ENCODE assay signal across 14 cellular contexts in the genomic region with DNA sequence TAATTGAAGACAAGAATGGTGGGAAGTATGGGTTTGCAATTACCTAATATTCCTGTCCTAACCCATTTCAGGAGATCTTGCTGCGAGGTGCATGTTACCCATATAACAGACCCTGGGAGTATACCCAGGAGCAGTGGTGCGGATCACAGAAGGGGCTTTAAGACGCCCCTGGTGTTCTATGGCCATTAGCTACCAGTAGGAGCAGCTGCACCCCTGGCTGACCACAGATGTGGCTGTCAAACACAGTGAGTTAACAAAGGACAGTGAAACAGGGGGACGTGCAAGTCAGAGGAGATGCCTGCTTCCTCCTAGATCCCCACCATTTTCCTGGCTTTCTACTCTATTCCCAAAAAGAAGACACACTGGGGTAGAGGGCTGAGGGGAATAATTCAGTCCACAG. TPM values are rescaled to one million over a fixed set of nuclear protein-coding genes. Genes with fewer than 3 reads are reported as not detected.
A peak's percentile ranks its signal among the peaks of the same experiment; 100 is the strongest.
DNase-seq lines count a peak whose midpoint lies in the region; ATAC-seq and TF ChIP-seq lines count a peak whose summit lies in the region.
"Had no signal": no experiment of that assay in that cellular context is flagged by ENCODE, and none has a peak within 500 bp of the region (broad histone marks: within the 10 kb centered on the region; RNA-seq: fewer than 3 reads in every experiment).

No MANE protein-coding gene starts in this region.

- no peaks in the 10 kb centered on the region for H3K79me1 ChIP-seq in mesenchymal stem cell (replicated peaks; ENCODE audit: low read length, poor library complexity, severe bottlenecking)

- no peaks in the 10 kb centered on the region for H3K79me2 ChIP-seq in HCT116 (ENCODE audit: insufficient read depth, low read length)

- POLR2A ChIA-PET in HCT116 (lab: Charles Lee), result interaction anchor here (0.6 kb wide), 1 partner anchor 13 kb away, joined by 3 read pairs; no protein-coding TSS in a partner anchor

- TF ChIP-seq POLR2A in HCT116 (IDR thresholded peaks at IDR 0.05; ENCODE audit: borderline replicate concordance, extremely low read depth, insufficient read depth, insufficient read length), result no peak

- H3K4ac ChIP-seq in mesenchymal stem cell (ENCODE audit: low read depth in 1 of 2, low read length in 2 of 2), result peak overlapping the region in 1 of 2 experiments; percentile 16

- WGBS in mesenchymal stem cell, result 94% methylated on average over 3 of the region's 4 CpGs

- no peaks in the 10 kb centered on the region for H3K9me2 ChIP-seq in HCT116 (ENCODE audit: insufficient read depth)

- CTCF ChIA-PET in HCT116 (lab: Charles Lee), result interaction anchor here (0.6 to 1.7 kb wide), 5 partner anchors 9 to 592 kb away, joined by 3 to 5 read pairs (median 4); no protein-coding TSS in a partner anchor

- no TSS peak for BruUV-seq in HCT116 (replicated peaks; lab: Mats Ljungman, UMichigan)

- H2AFZ ChIP-seq in HCT116 (ENCODE audit: low read depth, low read length, poor library complexity, severe bottlenecking) (peak overlapping the region; percentile 87), mesenchymal stem cell (ENCODE audit: low read depth, low read length) (no peak overlapping the region)

- H2BK5ac ChIP-seq in mesenchymal stem cell (ENCODE audit: low read depth, low read length, poor library complexity, severe bottlenecking), result no peak overlapping the region

- no peak; the same call in 1 of the 2 replicates for ATAC-seq in HCT116
- no peak for ATAC-seq in stimulated activated naive CD8-positive, alpha-beta T cell treated with anti-CD3 and anti-CD28 coated beads, Interleukin-15, Interleukin-2, amounts not matched to agents 100 U/mL and 50 U/mL, for 24 hours

- no peak overlapping the region for H2BK120ac ChIP-seq in mesenchymal stem cell (ENCODE audit: low read depth, low read length)

- H2BK15ac ChIP-seq in mesenchymal stem cell (ENCODE audit: low read depth, poor library complexity, severe bottlenecking), result no peak overlapping the region

- no peaks in the 10 kb centered on the region for H3K36me3 ChIP-seq in HCT116 (ENCODE audit: control insufficient read depth in 1 of 2, insufficient read depth in 2 of 2, low read length in 2 of 2)
- H3K36me3 ChIP-seq in mesenchymal stem cell (ENCODE audit: control insufficient read depth in 1 of 2, insufficient read depth in 2 of 2, low read depth in 1 of 2, low read length in 2 of 2), result no peaks in the 10 kb centered on the region
- H3K36me3 ChIP-seq: adrenal gland had no signal

- no peak overlapping the region for H3K14ac ChIP-seq in mesenchymal stem cell (ENCODE audit: low read length in 2 of 2)

- H3K9me3 ChIP-seq in HCT116 (ENCODE audit: control insufficient read depth in 1 of 2, insufficient read depth in 1 of 2, low read depth in 1 of 2, low read length in 2 of 2) (no peaks in the 10 kb centered on the region; a peak in 1 of 4 replicates), mesenchymal stem cell (ENCODE audit: control insufficient read depth, low read length) (peaks cover 31% of the 10 kb centered on the region)

- H3K9me3 Mint-ChIP-seq in dendritic cell treated with granulocyte-macrophage colony-stimulating factor and Interleukin-4, amounts not matched to agents 40 ng/mL and 50 ng/mL, for 4 days, result peaks cover 27% of the 10 kb centered on the region

- H3K9ac ChIP-seq in HCT116 (ENCODE audit: low read length) (no peak overlapping the region), mesenchymal stem cell (ENCODE audit: low read length) (peak overlapping the region; percentile 27)

- H3K4me1 Mint-ChIP-seq in dendritic cell treated with granulocyte-macrophage colony-stimulating factor and Interleukin-4, amounts not matched to agents 40 ng/mL and 50 ng/mL, for 4 days (ENCODE audit: low read depth), result peaks cover 11% of the 10 kb centered on the region

- H2AK5ac ChIP-seq in mesenchymal stem cell (ENCODE audit: low read length, severe bottlenecking), result no peak overlapping the region

- no peak overlapping the region for H3K18ac ChIP-seq in mesenchymal stem cell (ENCODE audit: low read depth in 1 of 2, low read length in 2 of 2)

- no peak for TF ChIP-seq CTCF in HCT116 (IDR thresholded peaks at IDR 0.05 in 2 of 3, conservative IDR thresholded peaks at IDR 0.05 in 1 of 3; ENCODE audit: borderline replicate concordance in 1 of 3, insufficient read depth in 1 of 3, low read depth in 2 of 3, low read length in 2 of 3)

- H3K27ac ChIP-seq in HCT116 (ENCODE audit: low read depth, low read length) (no peak overlapping the region), mesenchymal stem cell (ENCODE audit: low read length, poor library complexity, severe bottlenecking) (no peak overlapping the region)
- H3K27ac ChIP-seq: adrenal gland, epithelial cell of prostate, psoas muscle, SK-N-MC had no signal

- H3K36me3 Mint-ChIP-seq in dendritic cell treated with granulocyte-macrophage colony-stimulating factor and Interleukin-4, amounts not matched to agents 40 ng/mL and 50 ng/mL, for 4 days (ENCODE audit: low read depth), result peaks cover 7% of the 10 kb centered on the region

- H3K4me1 ChIP-seq in HCT116 (ENCODE audit: control insufficient read depth in 1 of 2, insufficient read depth in 2 of 2, low read length in 2 of 2) (peaks cover 0 to 20% of the 10 kb centered on the region in 2 experiments; a peak in 3 of 4 replicates), mesenchymal stem cell (ENCODE audit: control insufficient read depth, insufficient read depth, low read depth, low read length) (peaks cover 1% of the 10 kb centered on the region)
- H3K4me1 ChIP-seq: psoas muscle had no signal

- H3K4me3 Mint-ChIP-seq in dendritic cell treated with granulocyte-macrophage colony-stimulating factor and Interleukin-4, amounts not matched to agents 40 ng/mL and 50 ng/mL, for 4 days, result no peak overlapping the region
- H3K4me3 Mint-ChIP-seq: stimulated activated naive CD8-positive, alpha-beta T cell treated with anti-CD3 and anti-CD28 coated beads, Interleukin-15, Interleukin-2, amounts not matched to agents 100 ng/mL and 50 ng/mL, for 24 hours had no signal

- H3K4me2 ChIP-seq in HCT116 (ENCODE audit: low read length) (peak overlapping the region; percentile 48), mesenchymal stem cell (ENCODE audit: low read length, poor library complexity, severe bottlenecking) (no peak overlapping the region)

- H4K91ac ChIP-seq in mesenchymal stem cell (ENCODE audit: low read length), result no peak overlapping the region

- peaks cover 4% of the 10 kb centered on the region; the same call in 1 of the 2 replicates for H3K27me3 ChIP-seq in HCT116 (ENCODE audit: insufficient read depth, low read length)
- H3K27me3 ChIP-seq in mesenchymal stem cell (ENCODE audit: control insufficient read depth in 1 of 2, insufficient read depth in 1 of 2, low read length in 2 of 2), result peaks cover 0 to 21% of the 10 kb centered on the region in 2 experiments
- H3K27me3 ChIP-seq: adrenal gland had no signal

- DNase-seq in AG08395 (ENCODE audit: low spot score), result peak; percentile 2
- no peak for DNase-seq in HCT116 (ENCODE audit: low read depth, low spot score)
- no peak for DNase-seq in mesenchymal stem cell
- no peak for DNase-seq in cerebellar nuclear complex (lab: John Stamatoyannopoulos, UW)
- DNase-seq in SW 1271 (lab: John Stamatoyannopoulos, UW), result no peak
- DNase-seq in stimulated activated naive CD8-positive, alpha-beta T cell treated with anti-CD3 and anti-CD28 coated beads, Interleukin-15, Interleukin-2, amounts not matched to agents 100 U/mL and 50 U/mL, for 24 hours, result no peak
- no peak for DNase-seq in HuH-7 (ENCODE audit: low spot score)
- DNase-seq: psoas muscle had no signal

- no peak for TF ChIP-seq RAD21 in HCT116 (IDR thresholded peaks at IDR 0.05; ENCODE audit: low read depth)

- H3K23ac ChIP-seq in mesenchymal stem cell (ENCODE audit: low read length in 2 of 2), result no peak overlapping the region

- RAD21 ChIA-PET in HCT116 (lab: Charles Lee; ENCODE audit: low non-redundant PET in 1 of 2, low total read pairs in 2 of 2, uncharacterized antibody in 2 of 2, unreplicated experiment in 2 of 2), result interaction anchor here in 1 of 2 experiments (0.5 kb wide), 1 partner anchor 18 kb away, joined by 3 read pairs; no protein-coding TSS in a partner anchor

- intact Hi-C loops in HCT116 (cut with micrococcal nuclease), result loop anchor here (2.0 to 10.0 kb wide), 3 partner anchors 100 to 591 kb away; partner anchors contain the start of gene GIMAP8
- intact Hi-C loops in dendritic cell treated with granulocyte-macrophage colony-stimulating factor and Interleukin-4, amounts not matched to agents 40 ng/mL and 50 ng/mL, for 4 days (cut with micrococcal nuclease), result loop anchor here (1.0 to 10.0 kb wide), 2 partner anchors 73 to 98 kb away; partner anchors contain the start of genes TMEM176A and TMEM176B

- H4K8ac ChIP-seq in mesenchymal stem cell (ENCODE audit: low read length), result no peak overlapping the region

- no peaks in the 10 kb centered on the region for H4K20me1 ChIP-seq in HCT116 (ENCODE audit: insufficient read depth)

- peaks cover 22% of the 10 kb centered on the region for H3K27me3 Mint-ChIP-seq in dendritic cell treated with granulocyte-macrophage colony-stimulating factor and Interleukin-4, amounts not matched to agents 40 ng/mL and 50 ng/mL, for 4 days

- peak overlapping the region; percentile 45 for H3K27ac Mint-ChIP-seq in dendritic cell treated with granulocyte-macrophage colony-stimulating factor and Interleukin-4, amounts not matched to agents 40 ng/mL and 50 ng/mL, for 4 days
- H3K27ac Mint-ChIP-seq: stimulated activated naive CD8-positive, alpha-beta T cell treated with anti-CD3 and anti-CD28 coated beads, Interleukin-15, Interleukin-2, amounts not matched to agents 100 ng/mL and 50 ng/mL, for 24 hours had no signal

- no peak overlapping the region for H3K4me3 ChIP-seq in HCT116 (replicated peaks in 1 of 2; ENCODE audit: low read depth in 1 of 2, low read length in 2 of 2)
- no peak overlapping the region for H3K4me3 ChIP-seq in mesenchymal stem cell (ENCODE audit: insufficient read depth in 1 of 2, low read depth in 1 of 2, low read length in 2 of 2)
- H3K4me3 ChIP-seq: adrenal gland, psoas muscle had no signal

- H2BK12ac ChIP-seq in mesenchymal stem cell (ENCODE audit: low read length in 2 of 2), result no peak overlapping the region

RNA-seq across cellular contexts. Expression of gene AOC1, which starts 25.2 kb away (rescaled TPM):
- total RNA-seq in HCT116 (2021; ENCODE audit: unreplicated experiment), result 0.37 TPM
- polyA plus RNA-seq in HCT116 (2012), result 0.36 and 0.47 TPM in 2 replicates
- not detected for polyA plus RNA-seq in mesenchymal stem cell (2013, experiment 1 of 2)
- not detected for polyA plus RNA-seq in mesenchymal stem cell (2013, experiment 2 of 2)
- polyA plus RNA-seq: urinary bladder had no signal
